Comparison of ENCODE assay signal across 17 cellular contexts in the genomic region with DNA sequence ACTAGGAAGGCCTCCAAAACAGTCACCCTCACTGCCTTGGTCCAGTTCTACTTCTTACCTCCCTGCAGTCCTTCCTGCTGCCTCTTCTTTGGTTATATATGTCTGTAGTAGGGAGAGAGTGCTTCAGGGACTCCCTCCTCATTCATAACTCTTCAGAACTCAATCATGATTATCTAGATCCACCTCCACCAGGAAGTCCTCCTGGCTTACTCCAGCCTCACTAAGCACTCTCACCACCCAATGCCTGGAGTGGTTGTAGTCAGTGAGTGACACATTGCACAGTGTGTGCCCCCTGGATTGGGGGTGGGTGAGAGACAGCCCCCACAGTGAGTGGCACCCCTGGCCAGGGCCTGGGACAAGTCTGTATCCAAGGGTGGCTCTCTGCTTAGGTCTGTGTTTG. TPM values are rescaled to one million over a fixed set of nuclear protein-coding genes. Genes with fewer than 3 reads are reported as not detected.
"Had no signal": no experiment of that assay in that cellular context is flagged by ENCODE, and none has a peak within 500 bp of the region (broad histone marks: within the 10 kb centered on the region; RNA-seq: fewer than 3 reads in every experiment).

No MANE protein-coding gene starts in this region.

- H3K36me3 ChIP-seq: gastrocnemius medialis, heart left ventricle, neutrophil, upper lobe of right lung had no signal

- H3K9me3 Mint-ChIP-seq: activated CD4-positive, alpha-beta T cell treated with anti-CD3 and anti-CD28 coated beads, Interleukin-2, amount 10 ng/mL, durations not matched to agents 24 days and 14 days; stimulated activated naive CD8-positive, alpha-beta T cell treated with anti-CD3 and anti-CD28 coated beads, Interleukin-15, Interleukin-2, amounts not matched to agents 100 ng/mL and 50 ng/mL, for 24 hours had no signal

- H3K4me3 Mint-ChIP-seq: activated CD4-positive, alpha-beta T cell treated with anti-CD3 and anti-CD28 coated beads, Interleukin-2, amount 10 ng/mL, durations not matched to agents 24 days and 14 days; stimulated activated naive CD8-positive, alpha-beta T cell treated with anti-CD3 and anti-CD28 coated beads, Interleukin-15, Interleukin-2, amounts not matched to agents 100 ng/mL and 50 ng/mL, for 24 hours had no signal

- H3K27me3 Mint-ChIP-seq: stimulated activated naive CD8-positive, alpha-beta T cell treated with anti-CD3 and anti-CD28 coated beads, Interleukin-15, Interleukin-2, amounts not matched to agents 100 ng/mL and 50 ng/mL, for 24 hours had no signal

- H3K9me3 ChIP-seq: gastrocnemius medialis, heart left ventricle, neutrophil, upper lobe of right lung had no signal

- H3K27me3 ChIP-seq: gastrocnemius medialis, heart left ventricle, upper lobe of right lung had no signal

- H3K27ac Mint-ChIP-seq: activated CD4-positive, alpha-beta T cell treated with anti-CD3 and anti-CD28 coated beads, Interleukin-2, amount 10 ng/mL, durations not matched to agents 24 days and 14 days; stimulated activated naive CD8-positive, alpha-beta T cell treated with anti-CD3 and anti-CD28 coated beads, Interleukin-15, Interleukin-2, amounts not matched to agents 100 ng/mL and 50 ng/mL, for 24 hours had no signal

- H3K4me3 ChIP-seq: gastrocnemius medialis, heart left ventricle, lung, skin epidermis, upper lobe of right lung had no signal

- FAIRE-seq: astrocyte, bronchial epithelial cell, islet of Langerhans, TTC549 had no signal

- DNase-seq: activated CD4-positive, alpha-beta T cell treated with anti-CD3 and anti-CD28 coated beads, Interleukin-2, amount 10 ng/mL, durations not matched to agents 24 days and 14 days; activated CD4-positive, CD25-positive, alpha-beta regulatory T cell; activated CD8-positive, alpha-beta memory T cell treated with anti-CD3 and anti-CD28 coated beads for 24 hours; activated naive CD4-positive, alpha-beta T cell; gastrocnemius medialis; heart left ventricle; T-helper 2 cell; upper lobe of right lung had no signal

- H3K27ac ChIP-seq: gastrocnemius medialis, heart left ventricle, neutrophil, skin epidermis, upper lobe of right lung had no signal

- ATAC-seq: gastrocnemius medialis, heart left ventricle, upper lobe of right lung had no signal

RNA-seq across cellular contexts. Expression of gene PPM1N, which starts 40.5 kb away (rescaled TPM):
- total RNA-seq: cerebellum had no signal
